In genomic region chr17:28334666-28335200, GRCh38 we compare ENCODE assay signal across 9 cellular contexts. TPM values are rescaled to one million over a fixed set of nuclear protein-coding genes. Genes with fewer than 3 reads are reported as not detected.
A peak's percentile ranks its signal among the peaks of the same experiment; 100 is the strongest.
DNase-seq lines count a peak whose midpoint lies in the region; ATAC-seq, FAIRE-seq and TF ChIP-seq lines count a peak whose summit lies in the region.
"Had no signal": no experiment of that assay in that cellular context is flagged by ENCODE, and none has a peak within 500 bp of the region (broad histone marks: within the 10 kb centered on the region; RNA-seq: fewer than 3 reads in every experiment).

No MANE protein-coding gene starts in this region.

- H3K27ac Mint-ChIP-seq in activated CD4-positive, alpha-beta T cell treated with anti-CD3 and anti-CD28 coated beads for 36 hours: peak overlapping the region; percentile 83
- H3K27ac Mint-ChIP-seq in activated naive CD8-positive, alpha-beta T cell treated with anti-CD3 and anti-CD28 coated beads for 36 hours: peak overlapping the region; percentile 70

- intact Hi-C loops in activated CD4-positive, alpha-beta T cell treated with anti-CD3 and anti-CD28 coated beads for 36 hours (cut with DNase I, micrococcal nuclease): loop anchor here (1.0 to 10.0 kb wide), 13 partner anchors 15 to 880 kb away; partner anchors contain the start of genes POLDIP2 (in 2 of the 2), SARM1 (in 2 of the 2), TMEM97 (in 2 of the 2) and BLTP2 (in 1 of the 2)

- TF ChIP-seq CTCF in keratinocyte (optimal IDR thresholded peaks at IDR 0.05 in 1 of 3, IDR thresholded peaks at IDR 0.05 in 1 of 3, conservative IDR thresholded peaks at IDR 0.05 in 1 of 3; ENCODE audit: extremely low read depth in 1 of 3, insufficient read depth in 2 of 3, low read length in 3 of 3) (no peak), thoracic aorta (IDR thresholded peaks at IDR 0.05) (no peak), GM13977 (IDR thresholded peaks at IDR 0.05; ENCODE audit: extremely low read depth, insufficient read depth, missing control alignments) (no peak)

- H3K36me3 Mint-ChIP-seq in activated CD4-positive, alpha-beta T cell treated with anti-CD3 and anti-CD28 coated beads for 36 hours (ENCODE audit: low read depth): peaks cover 10% of the 10 kb centered on the region
- no peaks in the 10 kb centered on the region for H3K36me3 Mint-ChIP-seq in activated naive CD8-positive, alpha-beta T cell treated with anti-CD3 and anti-CD28 coated beads for 36 hours

- H3K27me3 ChIP-seq in keratinocyte (ENCODE audit: control insufficient read depth, extremely low read depth, insufficient read depth, low read length) (no peaks in the 10 kb centered on the region), thoracic aorta (replicated peaks; ENCODE audit: insufficient read depth) (no peaks in the 10 kb centered on the region)

- no peaks in the 10 kb centered on the region for H3K27me3 Mint-ChIP-seq in activated CD4-positive, alpha-beta T cell treated with anti-CD3 and anti-CD28 coated beads for 36 hours
- H3K27me3 Mint-ChIP-seq in activated naive CD8-positive, alpha-beta T cell treated with anti-CD3 and anti-CD28 coated beads for 36 hours: no peaks in the 10 kb centered on the region

- H3K9me3 ChIP-seq in keratinocyte (ENCODE audit: control insufficient read depth, low read depth, low read length) (no peaks in the 10 kb centered on the region), thoracic aorta (no peaks in the 10 kb centered on the region)

- ATAC-seq in activated CD4-positive, alpha-beta T cell treated with anti-CD3 and anti-CD28 coated beads for 36 hours: no peak
- ATAC-seq in thoracic aorta (ENCODE audit: insufficient number of reproducible peaks, low FRiP score, low read depth) (no peak), HG02885 (IDR thresholded peaks at IDR 0.05; ENCODE audit: poor library complexity, unreplicated experiment) (no peak)

- peaks cover 15% of the 10 kb centered on the region for H4K20me1 ChIP-seq in keratinocyte (ENCODE audit: control insufficient read depth, extremely low read depth, insufficient read depth, low read length)

- POLR2A ChIA-PET in activated CD4-positive, alpha-beta T cell treated with anti-CD3 and anti-CD28 coated beads for 36 hours (lab: Charles Lee): interaction anchor here (0.5 to 1.9 kb wide), 11 partner anchors 10 to 385 kb away, joined by 3 to 39 read pairs (median 4); partner anchors contain the start of genes POLDIP2, RPL23A, SARM1 and SEBOX

- H3K79me2 ChIP-seq in keratinocyte (ENCODE audit: control insufficient read depth, insufficient read depth, low read length): peaks cover 52% of the 10 kb centered on the region

- no peaks in the 10 kb centered on the region for H3K9me3 Mint-ChIP-seq in activated CD4-positive, alpha-beta T cell treated with anti-CD3 and anti-CD28 coated beads for 36 hours (ENCODE audit: low read depth)
- H3K9me3 Mint-ChIP-seq in activated naive CD8-positive, alpha-beta T cell treated with anti-CD3 and anti-CD28 coated beads for 36 hours: no peaks in the 10 kb centered on the region

- CTCF ChIA-PET in activated CD4-positive, alpha-beta T cell treated with anti-CD3 and anti-CD28 coated beads for 36 hours (lab: Charles Lee): interaction anchor here (0.6 to 1.9 kb wide), 9 partner anchors 12 to 242 kb away, joined by 3 to 25 read pairs (median 5); partner anchors contain the start of genes ALDOC and POLDIP2

- peaks cover 36% of the 10 kb centered on the region for H3K4me1 Mint-ChIP-seq in activated CD4-positive, alpha-beta T cell treated with anti-CD3 and anti-CD28 coated beads for 36 hours
- peaks cover 34% of the 10 kb centered on the region for H3K4me1 Mint-ChIP-seq in activated naive CD8-positive, alpha-beta T cell treated with anti-CD3 and anti-CD28 coated beads for 36 hours

- no peak for DNase-seq in activated CD4-positive, alpha-beta T cell treated with anti-CD3 and anti-CD28 coated beads for 36 hours
- no peak for DNase-seq in activated CD4-positive, alpha-beta T cell treated with anti-CD3 and anti-CD28 coated beads, Interleukin-2, amount 50 U/mL, for 4 hours
- DNase-seq in activated naive CD8-positive, alpha-beta T cell treated with anti-CD3 and anti-CD28 coated beads for 36 hours: no peak
- DNase-seq in keratinocyte (ENCODE audit: low read depth, low spot score) (no peak), thoracic aorta (ENCODE audit: low spot score) (no peak), COLO829 (ENCODE audit: low spot score) (no peak), GM13977 (ENCODE audit: low spot score) (no peak)

- no peak for FAIRE-seq in keratinocyte (lab: Jason Lieb, UNC)

- H3K4me2 ChIP-seq in keratinocyte (ENCODE audit: control insufficient read depth, extremely low read depth, insufficient read depth, low read depth, low read length): peak overlapping the region; percentile 93

- in situ Hi-C loops in GM13977 (cut with MboI; ENCODE audit: low pct_unique_long_range_greater_than_20kb, low sequenced_read_pairs, unreplicated experiment): no loop called here

- H3K27ac ChIP-seq in keratinocyte (ENCODE audit: control insufficient read depth, insufficient read depth, low read length): peak overlapping the region; percentile 99
- H3K27ac ChIP-seq in thoracic aorta: peak overlapping the region; percentile 82 to 94

- H3K4me3 Mint-ChIP-seq in activated CD4-positive, alpha-beta T cell treated with anti-CD3 and anti-CD28 coated beads for 36 hours: peak overlapping the region; percentile 96
- peak overlapping the region; percentile 97 for H3K4me3 Mint-ChIP-seq in activated naive CD8-positive, alpha-beta T cell treated with anti-CD3 and anti-CD28 coated beads for 36 hours

- dilution Hi-C loops in keratinocyte (cut with MboI; ENCODE audit: extremely low pct_ligation_motif_present, low sequenced_read_pairs): no loop called here

- H3K9me1 ChIP-seq in keratinocyte (ENCODE audit: control insufficient read depth, extremely low read depth, insufficient read depth, low read length): peaks cover 10% of the 10 kb centered on the region

- H3K9ac ChIP-seq in keratinocyte (ENCODE audit: control insufficient read depth, extremely low read depth, insufficient read depth, low read length): peak overlapping the region; percentile 99

- H3K4me3 ChIP-seq in keratinocyte (ENCODE audit: control insufficient read depth in 2 of 3, extremely low read depth in 1 of 3, insufficient read depth in 2 of 3, low read depth in 1 of 3, low read length in 3 of 3) (peak overlapping the region; percentile 74 to 97 (median 92)), thoracic aorta (peak overlapping the region; percentile 86)

- peaks cover 38% of the 10 kb centered on the region for H3K4me1 ChIP-seq in keratinocyte (ENCODE audit: control insufficient read depth, extremely low read depth, insufficient read depth, low read length)
- peaks cover 26 to 45% of the 10 kb centered on the region in 2 donors for H3K4me1 ChIP-seq in thoracic aorta (ENCODE audit: control insufficient read depth in 1 of 2, low read depth in 2 of 2)

- H2AFZ ChIP-seq in keratinocyte (ENCODE audit: control insufficient read depth, low read length): peak overlapping the region; percentile 83

- H3K36me3 ChIP-seq in keratinocyte (ENCODE audit: control insufficient read depth in 2 of 2, extremely low read depth in 1 of 2, insufficient read depth in 2 of 2, low read length in 2 of 2): peaks cover 14 to 17% of the 10 kb centered on the region in 2 experiments
- H3K36me3 ChIP-seq in thoracic aorta: peaks cover 6% of the 10 kb centered on the region

RNA-seq across cellular contexts. Expression of gene IFT20, which starts 0.5 kb away (rescaled TPM):
- total RNA-seq in activated CD4-positive, alpha-beta T cell treated with anti-CD3 and anti-CD28 coated beads for 36 hours: 10 to 100 TPM; 12.9 to 17.3 TPM
- total RNA-seq in activated naive CD8-positive, alpha-beta T cell treated with anti-CD3 and anti-CD28 coated beads for 36 hours: 10 to 100 TPM; 17.0 to 21.4 TPM
- polyA plus RNA-seq in keratinocyte: 19.9 to 28.7 TPM (median 27.1 TPM) in 3 replicates
- polyA plus RNA-seq in keratinocyte (2011; ENCODE audit: low read depth): 58.3 TPM
- polyA plus RNA-seq in keratinocyte (2011; cell fraction: cytosol; rRNA removed): 19.9 and 24.8 TPM in 2 replicates
- polyA plus RNA-seq in keratinocyte (2011; cell fraction: nucleus; rRNA removed): 13.1 and 21.9 TPM in 2 replicates
- 17.5 and 39.5 TPM in 2 replicates for polyA plus RNA-seq in keratinocyte (2012; ENCODE audit: low replicate concordance)
- 3.1 to 9.9 TPM (median 9.8 TPM) in 3 replicates for polyA minus RNA-seq in keratinocyte
- polyA minus RNA-seq in keratinocyte (2011; cell fraction: cytosol; rRNA and poly(A)+ RNA removed): 11.3 TPM
- 1.5 and 5.0 TPM in 2 replicates for polyA minus RNA-seq in keratinocyte (2011; cell fraction: nucleus; rRNA and poly(A)+ RNA removed)
- 10 to 100 TPM; 37.4 to 38.4 TPM for total RNA-seq in thoracic aorta

RNA-seq across cellular contexts. Expression of gene TNFAIP1, which starts 0.8 kb away (rescaled TPM):
- total RNA-seq in activated CD4-positive, alpha-beta T cell treated with anti-CD3 and anti-CD28 coated beads for 36 hours: 10 to 100 TPM; 25.5 to 26.1 TPM
- total RNA-seq in activated naive CD8-positive, alpha-beta T cell treated with anti-CD3 and anti-CD28 coated beads for 36 hours: 10 to 100 TPM; 22.2 to 23.2 TPM
- 63.1 to 84.6 TPM (median 82.0 TPM) in 3 replicates for polyA plus RNA-seq in keratinocyte
- polyA plus RNA-seq in keratinocyte (2011; ENCODE audit: low read depth): 30.8 TPM
- 90.5 and 105 TPM in 2 replicates for polyA plus RNA-seq in keratinocyte (2011; cell fraction: cytosol; rRNA removed)
- 105 and 118 TPM in 2 replicates for polyA plus RNA-seq in keratinocyte (2011; cell fraction: nucleus; rRNA removed)
- 51.5 and 59.5 TPM in 2 replicates for polyA plus RNA-seq in keratinocyte (2012; ENCODE audit: low replicate concordance)
- 78.9 to 236 TPM (median 118 TPM) in 3 replicates for polyA minus RNA-seq in keratinocyte
- polyA minus RNA-seq in keratinocyte (2011; cell fraction: cytosol; rRNA and poly(A)+ RNA removed): 67.0 TPM
- polyA minus RNA-seq in keratinocyte (2011; cell fraction: nucleus; rRNA and poly(A)+ RNA removed): 49.1 and 75.9 TPM in 2 replicates
- 10 to 100 TPM; 43.3 to 66.1 TPM for total RNA-seq in thoracic aorta

RNA-seq across cellular contexts. Expression of gene TMEM97, which starts 15.7 kb away (rescaled TPM):
- total RNA-seq in activated CD4-positive, alpha-beta T cell treated with anti-CD3 and anti-CD28 coated beads for 36 hours: 10 to 100 TPM; 31.0 to 49.3 TPM
- 10 to 100 TPM; 58.1 to 58.2 TPM for total RNA-seq in activated naive CD8-positive, alpha-beta T cell treated with anti-CD3 and anti-CD28 coated beads for 36 hours
- polyA plus RNA-seq in keratinocyte: 12.6 to 50.9 TPM (median 29.9 TPM) in 3 replicates
- polyA plus RNA-seq in keratinocyte (2011; ENCODE audit: low read depth): 1.9 TPM
- polyA plus RNA-seq in keratinocyte (2011; cell fraction: cytosol; rRNA removed): 10.4 and 23.9 TPM in 2 replicates
- 10.6 and 11.3 TPM in 2 replicates for polyA plus RNA-seq in keratinocyte (2011; cell fraction: nucleus; rRNA removed)
- polyA plus RNA-seq in keratinocyte (2012; ENCODE audit: low replicate concordance): 5.7 and 23.0 TPM in 2 replicates
- polyA minus RNA-seq in keratinocyte: 11.4 to 30.9 TPM (median 26.0 TPM) in 3 replicates
- 11.1 TPM for polyA minus RNA-seq in keratinocyte (2011; cell fraction: cytosol; rRNA and poly(A)+ RNA removed)
- polyA minus RNA-seq in keratinocyte (2011; cell fraction: nucleus; rRNA and poly(A)+ RNA removed): 5.0 and 6.1 TPM in 2 replicates
- total RNA-seq in thoracic aorta: 1 to 10 TPM; 1.1 to 5.9 TPM

RNA-seq across cellular contexts. Expression of gene POLDIP2, which starts 22.6 kb away (rescaled TPM):
- total RNA-seq in activated CD4-positive, alpha-beta T cell treated with anti-CD3 and anti-CD28 coated beads for 36 hours: 10 to 100 TPM; 84.9 to 98.4 TPM
- total RNA-seq in activated naive CD8-positive, alpha-beta T cell treated with anti-CD3 and anti-CD28 coated beads for 36 hours: 100 to 1,000 TPM; 125 to 126 TPM
- 88.7 to 105 TPM (median 90.2 TPM) in 3 replicates for polyA plus RNA-seq in keratinocyte
- 20.9 TPM for polyA plus RNA-seq in keratinocyte (2011; ENCODE audit: low read depth)
- polyA plus RNA-seq in keratinocyte (2011; cell fraction: cytosol; rRNA removed): 84.0 and 88.6 TPM in 2 replicates
- 46.4 and 52.3 TPM in 2 replicates for polyA plus RNA-seq in keratinocyte (2011; cell fraction: nucleus; rRNA removed)
- 84.6 and 91.7 TPM in 2 replicates for polyA plus RNA-seq in keratinocyte (2012; ENCODE audit: low replicate concordance)
- polyA minus RNA-seq in keratinocyte: 69.6 to 107 TPM (median 72.8 TPM) in 3 replicates
- polyA minus RNA-seq in keratinocyte (2011; cell fraction: cytosol; rRNA and poly(A)+ RNA removed): 70.4 TPM
- polyA minus RNA-seq in keratinocyte (2011; cell fraction: nucleus; rRNA and poly(A)+ RNA removed): 19.5 and 30.5 TPM in 2 replicates
- total RNA-seq in thoracic aorta: 10 to 100 TPM; 54.9 to 68.2 TPM

RNA-seq across cellular contexts. Expression of gene SEBOX, which starts 30.3 kb away (rescaled TPM):
- not detected for total RNA-seq in activated CD4-positive, alpha-beta T cell treated with anti-CD3 and anti-CD28 coated beads for 36 hours
- total RNA-seq in activated naive CD8-positive, alpha-beta T cell treated with anti-CD3 and anti-CD28 coated beads for 36 hours: not detected
- not detected in 3 replicates for polyA plus RNA-seq in keratinocyte
- polyA plus RNA-seq in keratinocyte (2011; ENCODE audit: low read depth): not detected
- not detected in 2 replicates for polyA plus RNA-seq in keratinocyte (2011; cell fraction: cytosol; rRNA removed)
- not detected in 2 replicates for polyA plus RNA-seq in keratinocyte (2011; cell fraction: nucleus; rRNA removed)
- not detected in 2 replicates for polyA plus RNA-seq in keratinocyte (2012; ENCODE audit: low replicate concordance)
- polyA minus RNA-seq in keratinocyte: not detected in 3 replicates
- polyA minus RNA-seq in keratinocyte (2011; cell fraction: cytosol; rRNA and poly(A)+ RNA removed): not detected
- polyA minus RNA-seq in keratinocyte (2011; cell fraction: nucleus; rRNA and poly(A)+ RNA removed): not detected in 2 replicates
- total RNA-seq in thoracic aorta: not detected
- total RNA-seq: Daoy had no signal

Comparison
In these comparisons a context has a peak if more than half of its experiments do, and no peak if none do; other contexts are left out.
1. RNA of gene TMEM97, which starts 15.7 kb away (total RNA-seq): 58.1 to 58.2 TPM in activated naive CD8-positive, alpha-beta T cell treated with anti-CD3 and anti-CD28 coated beads for 36 hours and 31.0 to 49.3 TPM in activated CD4-positive, alpha-beta T cell treated with anti-CD3 and anti-CD28 coated beads for 36 hours; 1.1 to 5.9 TPM in thoracic aorta; every median in the first group is over 4 times any median in the second.